6 cellular contexts compared by ENCODE assay signal in the genomic region with DNA sequence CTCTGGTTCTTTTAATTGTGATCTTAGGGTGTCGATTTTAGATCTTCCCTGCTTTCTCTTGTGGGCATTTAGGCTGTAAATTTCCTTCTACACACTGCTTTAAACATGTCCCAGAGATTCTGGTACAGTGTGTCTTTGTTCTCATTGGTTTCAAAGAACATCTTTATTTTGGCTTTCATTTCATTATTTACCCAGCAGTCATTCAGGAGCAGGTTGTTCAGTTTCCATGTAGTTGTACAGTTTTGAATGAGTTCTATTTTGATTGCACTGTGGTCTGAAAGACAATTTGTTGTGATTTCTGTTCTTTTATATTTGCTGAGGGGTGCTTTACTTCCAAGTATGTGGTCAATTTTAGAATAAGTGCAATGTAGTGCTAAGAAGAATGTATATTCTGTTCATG.
DNase-seq lines count a peak whose midpoint lies in the region; ATAC-seq, FAIRE-seq and TF ChIP-seq lines count a peak whose summit lies in the region.
"Not testable (repeated sequence)": the region's sequence is repeated elsewhere in the genome, so short reads cannot be mapped to it uniquely, and the experiment has no call there.

No MANE protein-coding gene starts in this region.

- DNase-seq in D721Med (ENCODE audit: insufficient read length, low spot score); left lobe of liver (ENCODE audit: low spot score): not testable (repeated sequence)
- DNase-seq in LNCaP clone FGC (ENCODE audit: low read depth) (peak; percentile 73), foreskin melanocyte (peak; percentile 23), prostate gland (ENCODE audit: low spot score) (peak; percentile 22)

- not testable (repeated sequence) for H3K4me1 ChIP-seq in liver (ENCODE audit: control insufficient read depth in 4 of 4, insufficient read depth in 4 of 4, low read length in 3 of 4); prostate gland (replicated peaks)

- not testable (repeated sequence) for H3K27me3 ChIP-seq in liver (ENCODE audit: control insufficient read depth in 4 of 4, insufficient read depth in 4 of 4, low read length in 3 of 4); prostate gland (replicated peaks; ENCODE audit: insufficient read depth)

- not testable (repeated sequence) for H3K9ac ChIP-seq in liver (ENCODE audit: low read depth in 1 of 2, low read length in 2 of 2)

- 37% methylated on average over 1 of the region's 1 CpG for WGBS in liver
- WGBS in prostate gland = 22% methylated on average over 1 of the region's 1 CpG

- ATAC-seq in left lobe of liver = peak; percentile 64

- TF ChIP-seq POLR2A in prostate gland (IDR thresholded peaks at IDR 0.05) = not testable (repeated sequence)

- intact Hi-C loops in prostate gland (cut with DNase I) = not testable (repeated sequence)

- not testable (repeated sequence) for TF ChIP-seq CTCF in D721Med (IDR thresholded peaks at IDR 0.05; ENCODE audit: insufficient read depth, missing control alignments); LNCaP clone FGC (IDR thresholded peaks at IDR 0.05; ENCODE audit: control insufficient read depth, extremely low read depth, insufficient read depth); liver (IDR thresholded peaks at IDR 0.05; ENCODE audit: low read depth, low read length, missing input control); prostate gland (IDR thresholded peaks at IDR 0.05)

- not testable (repeated sequence) for H3K36me3 ChIP-seq in liver (ENCODE audit: control insufficient read depth in 4 of 4, insufficient read depth in 3 of 4, low read depth in 1 of 4, low read length in 3 of 4); prostate gland

- H3K27ac ChIP-seq in liver (ENCODE audit: low read depth in 1 of 2, low read length in 2 of 2) = not testable (repeated sequence)
- peak overlapping the region; percentile 47 to 73 for H3K27ac ChIP-seq in prostate gland

- FAIRE-seq in D721Med (lab: Jason Lieb, UNC) = peak; percentile 21

- not testable (repeated sequence) for H3K9me3 ChIP-seq in liver (ENCODE audit: control insufficient read depth in 4 of 4, low read length in 3 of 4); prostate gland

- TF ChIP-seq RAD21 in liver (IDR thresholded peaks at IDR 0.05) = peak in 1 of 2 donors; percentile 24

- not testable (repeated sequence) for H3K4me3 ChIP-seq in LNCaP clone FGC (ENCODE audit: low read depth, low read length); liver (ENCODE audit: low read depth in 1 of 3, low read length in 3 of 3); prostate gland

TF ChIP-seq in liver, 16 proteins besides CTCF, POLR2A, EP300 and RAD21:
- TF ChIP-seq FOXA2 (IDR thresholded peaks at IDR 0.05) (peak; percentile 51), HNF4A (conservative IDR thresholded peaks at IDR 0.05) (peak; percentile 22 to 29), YY1 (IDR thresholded peaks at IDR 0.05) (peak; percentile 11), SP1 (IDR thresholded peaks at IDR 0.05) (peak; percentile 40)
